ENCODE assay signal across 1 cellular context in the genomic region with DNA sequence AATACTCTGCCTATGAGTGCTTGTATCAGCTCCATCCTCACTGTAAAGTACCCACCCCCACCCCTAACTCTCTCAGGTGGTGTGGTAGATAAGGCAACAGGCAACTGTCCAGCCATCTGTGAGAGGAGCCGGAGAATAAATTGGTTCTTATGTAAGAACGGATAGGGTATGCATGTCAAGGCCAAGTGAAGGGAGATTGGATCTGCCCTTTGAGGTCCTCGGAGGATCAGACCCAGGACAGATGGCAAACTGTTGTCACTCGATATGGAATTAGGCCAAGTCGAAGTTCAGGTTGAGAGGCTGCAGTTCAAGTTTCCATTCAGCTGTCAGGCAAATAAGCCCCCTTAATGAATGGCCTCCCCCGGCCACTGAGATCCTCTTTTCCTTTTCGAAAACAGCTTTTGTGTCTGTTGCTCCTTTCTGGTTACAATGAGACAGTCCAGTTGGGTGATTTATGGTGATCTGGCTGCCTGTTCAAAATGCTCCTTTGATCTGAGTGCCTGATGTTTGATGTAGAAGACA.
TF ChIP-seq lines count a peak whose summit lies in the region.

No MANE protein-coding gene starts in this region.

TF ChIP-seq in K562, 482 proteins besides CTCF, POLR2A, EP300 and RAD21 (continued from another document and continues in another):
- TF ChIP-seq MTA3 (IDR thresholded peaks at IDR 0.05; ENCODE audit: borderline replicate concordance) (peak; percentile 90), NR2F6 (CRISPR knock-in tag; IDR thresholded peaks at IDR 0.05) (no peak), NCOA1 (IDR thresholded peaks at IDR 0.05; ENCODE audit: low read depth) (peak; percentile 92; the same call in 1 of the 2 replicates), RNF2 (IDR thresholded peaks at IDR 0.05) (peak; percentile 85; the same call in 1 of the 2 replicates), FOXM1 (IDR thresholded peaks at IDR 0.05; ENCODE audit: low read depth) (peak; percentile 96), FOXM1 (CRISPR knock-in tag; IDR thresholded peaks at IDR 0.05; ENCODE audit: low read depth) (no peak), CREB1 (IDR thresholded peaks at IDR 0.05) (peak; percentile 44), CREB1 (CRISPR knock-in tag; IDR thresholded peaks at IDR 0.05) (no peak), HDAC1 (IDR thresholded peaks at IDR 0.05) (peak in 1 of 2 experiments; percentile 94; a peak in 2 of 4 replicates), CBX3 (IDR thresholded peaks at IDR 0.05; ENCODE audit: borderline replicate concordance in 1 of 2, low read length in 2 of 2) (no peak), NFYB (IDR thresholded peaks at IDR 0.05; ENCODE audit: extremely low read depth, insufficient read length) (no peak), ZNF174 (CRISPR knock-in tag; IDR thresholded peaks at IDR 0.05) (no peak), ZNF584 (CRISPR knock-in tag; IDR thresholded peaks at IDR 0.05; ENCODE audit: low read depth) (peak; percentile 87), GABPB1 (CRISPR knock-in tag; IDR thresholded peaks at IDR 0.05) (peak; percentile 30; the same call in 1 of the 2 replicates), MAFG (tag; conservative IDR thresholded peaks at IDR 0.05) (peak; percentile 50), ZNF431 (CRISPR knock-in tag; IDR thresholded peaks at IDR 0.05) (peak; percentile 68; the same call in 1 of the 2 replicates), PHB2 (IDR thresholded peaks at IDR 0.05; ENCODE audit: low read depth) (peak; percentile 97), KDM5B (IDR thresholded peaks at IDR 0.05; ENCODE audit: insufficient replicate concordance, low read depth, low read length) (no peak), MEIS2 (IDR thresholded peaks at IDR 0.05; ENCODE audit: partially characterized antibody) (peak; percentile 98), KHSRP (IDR thresholded peaks at IDR 0.05) (peak; percentile 83), HDAC8 (tag; IDR thresholded peaks at IDR 0.05) (0 out of 2 replicates have a peak, but pooled peaks have one; percentile 41), ZNF696 (CRISPR knock-in tag; conservative IDR thresholded peaks at IDR 0.05) (no peak), MTA1 (IDR thresholded peaks at IDR 0.05; ENCODE audit: borderline replicate concordance) (peak; percentile 90), TRIM24 (IDR thresholded peaks at IDR 0.05) (peak; percentile 99), PCBP2 (IDR thresholded peaks at IDR 0.05; ENCODE audit: low read depth, low read length, poor library complexity, severe bottlenecking) (no peak), CC2D1A (IDR thresholded peaks at IDR 0.05) (peak; percentile 96), FOXA1 (IDR thresholded peaks at IDR 0.05; ENCODE audit: borderline replicate concordance) (no peak), ZBTB17 (CRISPR knock-in tag; IDR thresholded peaks at IDR 0.05) (peak; percentile 67; the same call in 1 of the 2 replicates), SMARCB1 (IDR thresholded peaks at IDR 0.05; ENCODE audit: insufficient read length, low read depth) (no peak), ZNF77 (CRISPR knock-in tag; IDR thresholded peaks at IDR 0.05) (no peak), ESRRA (IDR thresholded peaks at IDR 0.05; ENCODE audit: borderline replicate concordance, low read depth) (peak; percentile 92)
- TF ChIP-seq, protein P1, sequence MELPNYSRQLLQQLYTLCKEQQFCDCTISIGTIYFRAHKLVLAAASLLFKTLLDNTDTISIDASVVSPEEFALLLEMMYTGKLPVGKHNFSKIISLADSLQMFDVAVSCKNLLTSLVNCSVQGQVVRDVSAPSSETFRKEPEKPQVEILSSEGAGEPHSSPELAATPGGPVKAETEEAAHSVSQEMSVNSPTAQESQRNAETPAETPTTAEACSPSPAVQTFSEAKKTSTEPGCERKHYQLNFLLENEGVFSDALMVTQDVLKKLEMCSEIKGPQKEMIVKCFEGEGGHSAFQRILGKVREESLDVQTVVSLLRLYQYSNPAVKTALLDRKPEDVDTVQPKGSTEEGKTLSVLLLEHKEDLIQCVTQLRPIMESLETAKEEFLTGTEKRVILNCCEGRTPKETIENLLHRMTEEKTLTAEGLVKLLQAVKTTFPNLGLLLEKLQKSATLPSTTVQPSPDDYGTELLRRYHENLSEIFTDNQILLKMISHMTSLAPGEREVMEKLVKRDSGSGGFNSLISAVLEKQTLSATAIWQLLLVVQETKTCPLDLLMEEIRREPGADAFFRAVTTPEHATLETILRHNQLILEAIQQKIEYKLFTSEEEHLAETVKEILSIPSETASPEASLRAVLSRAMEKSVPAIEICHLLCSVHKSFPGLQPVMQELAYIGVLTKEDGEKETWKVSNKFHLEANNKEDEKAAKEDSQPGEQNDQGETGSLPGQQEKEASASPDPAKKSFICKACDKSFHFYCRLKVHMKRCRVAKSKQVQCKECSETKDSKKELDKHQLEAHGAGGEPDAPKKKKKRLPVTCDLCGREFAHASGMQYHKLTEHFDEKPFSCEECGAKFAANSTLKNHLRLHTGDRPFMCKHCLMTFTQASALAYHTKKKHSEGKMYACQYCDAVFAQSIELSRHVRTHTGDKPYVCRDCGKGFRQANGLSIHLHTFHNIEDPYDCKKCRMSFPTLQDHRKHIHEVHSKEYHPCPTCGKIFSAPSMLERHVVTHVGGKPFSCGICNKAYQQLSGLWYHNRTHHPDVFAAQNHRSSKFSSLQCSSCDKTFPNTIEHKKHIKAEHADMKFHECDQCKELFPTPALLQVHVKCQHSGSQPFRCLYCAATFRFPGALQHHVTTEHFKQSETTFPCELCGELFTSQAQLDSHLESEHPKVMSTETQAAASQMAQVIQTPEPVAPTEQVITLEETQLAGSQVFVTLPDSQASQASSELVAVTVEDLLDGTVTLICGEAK (IDR thresholded peaks at IDR 0.05), result no peak
- TF ChIP-seq, protein P1 (CRISPR knock-in tag; IDR thresholded peaks at IDR 0.05), result no peak
- TF ChIP-seq, protein P2, sequence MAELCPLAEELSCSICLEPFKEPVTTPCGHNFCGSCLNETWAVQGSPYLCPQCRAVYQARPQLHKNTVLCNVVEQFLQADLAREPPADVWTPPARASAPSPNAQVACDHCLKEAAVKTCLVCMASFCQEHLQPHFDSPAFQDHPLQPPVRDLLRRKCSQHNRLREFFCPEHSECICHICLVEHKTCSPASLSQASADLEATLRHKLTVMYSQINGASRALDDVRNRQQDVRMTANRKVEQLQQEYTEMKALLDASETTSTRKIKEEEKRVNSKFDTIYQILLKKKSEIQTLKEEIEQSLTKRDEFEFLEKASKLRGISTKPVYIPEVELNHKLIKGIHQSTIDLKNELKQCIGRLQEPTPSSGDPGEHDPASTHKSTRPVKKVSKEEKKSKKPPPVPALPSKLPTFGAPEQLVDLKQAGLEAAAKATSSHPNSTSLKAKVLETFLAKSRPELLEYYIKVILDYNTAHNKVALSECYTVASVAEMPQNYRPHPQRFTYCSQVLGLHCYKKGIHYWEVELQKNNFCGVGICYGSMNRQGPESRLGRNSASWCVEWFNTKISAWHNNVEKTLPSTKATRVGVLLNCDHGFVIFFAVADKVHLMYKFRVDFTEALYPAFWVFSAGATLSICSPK (IDR thresholded peaks at IDR 0.05; ENCODE audit: borderline replicate concordance), result no peak
- TF ChIP-seq, protein P3, sequence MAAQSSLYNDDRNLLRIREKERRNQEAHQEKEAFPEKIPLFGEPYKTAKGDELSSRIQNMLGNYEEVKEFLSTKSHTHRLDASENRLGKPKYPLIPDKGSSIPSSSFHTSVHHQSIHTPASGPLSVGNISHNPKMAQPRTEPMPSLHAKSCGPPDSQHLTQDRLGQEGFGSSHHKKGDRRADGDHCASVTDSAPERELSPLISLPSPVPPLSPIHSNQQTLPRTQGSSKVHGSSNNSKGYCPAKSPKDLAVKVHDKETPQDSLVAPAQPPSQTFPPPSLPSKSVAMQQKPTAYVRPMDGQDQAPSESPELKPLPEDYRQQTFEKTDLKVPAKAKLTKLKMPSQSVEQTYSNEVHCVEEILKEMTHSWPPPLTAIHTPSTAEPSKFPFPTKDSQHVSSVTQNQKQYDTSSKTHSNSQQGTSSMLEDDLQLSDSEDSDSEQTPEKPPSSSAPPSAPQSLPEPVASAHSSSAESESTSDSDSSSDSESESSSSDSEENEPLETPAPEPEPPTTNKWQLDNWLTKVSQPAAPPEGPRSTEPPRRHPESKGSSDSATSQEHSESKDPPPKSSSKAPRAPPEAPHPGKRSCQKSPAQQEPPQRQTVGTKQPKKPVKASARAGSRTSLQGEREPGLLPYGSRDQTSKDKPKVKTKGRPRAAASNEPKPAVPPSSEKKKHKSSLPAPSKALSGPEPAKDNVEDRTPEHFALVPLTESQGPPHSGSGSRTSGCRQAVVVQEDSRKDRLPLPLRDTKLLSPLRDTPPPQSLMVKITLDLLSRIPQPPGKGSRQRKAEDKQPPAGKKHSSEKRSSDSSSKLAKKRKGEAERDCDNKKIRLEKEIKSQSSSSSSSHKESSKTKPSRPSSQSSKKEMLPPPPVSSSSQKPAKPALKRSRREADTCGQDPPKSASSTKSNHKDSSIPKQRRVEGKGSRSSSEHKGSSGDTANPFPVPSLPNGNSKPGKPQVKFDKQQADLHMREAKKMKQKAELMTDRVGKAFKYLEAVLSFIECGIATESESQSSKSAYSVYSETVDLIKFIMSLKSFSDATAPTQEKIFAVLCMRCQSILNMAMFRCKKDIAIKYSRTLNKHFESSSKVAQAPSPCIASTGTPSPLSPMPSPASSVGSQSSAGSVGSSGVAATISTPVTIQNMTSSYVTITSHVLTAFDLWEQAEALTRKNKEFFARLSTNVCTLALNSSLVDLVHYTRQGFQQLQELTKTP (IDR thresholded peaks at IDR 0.05; ENCODE audit: low read depth in 1 of 2, partially characterized antibody in 2 of 2), result peak in 1 of 2 experiments; percentile 86
- TF ChIP-seq, protein P4, sequence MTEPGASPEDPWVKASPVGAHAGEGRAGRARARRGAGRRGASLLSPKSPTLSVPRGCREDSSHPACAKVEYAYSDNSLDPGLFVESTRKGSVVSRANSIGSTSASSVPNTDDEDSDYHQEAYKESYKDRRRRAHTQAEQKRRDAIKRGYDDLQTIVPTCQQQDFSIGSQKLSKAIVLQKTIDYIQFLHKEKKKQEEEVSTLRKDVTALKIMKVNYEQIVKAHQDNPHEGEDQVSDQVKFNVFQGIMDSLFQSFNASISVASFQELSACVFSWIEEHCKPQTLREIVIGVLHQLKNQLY (CRISPR knock-in tag; conservative IDR thresholded peaks at IDR 0.05), result no peak
- TF ChIP-seq, protein P5, sequence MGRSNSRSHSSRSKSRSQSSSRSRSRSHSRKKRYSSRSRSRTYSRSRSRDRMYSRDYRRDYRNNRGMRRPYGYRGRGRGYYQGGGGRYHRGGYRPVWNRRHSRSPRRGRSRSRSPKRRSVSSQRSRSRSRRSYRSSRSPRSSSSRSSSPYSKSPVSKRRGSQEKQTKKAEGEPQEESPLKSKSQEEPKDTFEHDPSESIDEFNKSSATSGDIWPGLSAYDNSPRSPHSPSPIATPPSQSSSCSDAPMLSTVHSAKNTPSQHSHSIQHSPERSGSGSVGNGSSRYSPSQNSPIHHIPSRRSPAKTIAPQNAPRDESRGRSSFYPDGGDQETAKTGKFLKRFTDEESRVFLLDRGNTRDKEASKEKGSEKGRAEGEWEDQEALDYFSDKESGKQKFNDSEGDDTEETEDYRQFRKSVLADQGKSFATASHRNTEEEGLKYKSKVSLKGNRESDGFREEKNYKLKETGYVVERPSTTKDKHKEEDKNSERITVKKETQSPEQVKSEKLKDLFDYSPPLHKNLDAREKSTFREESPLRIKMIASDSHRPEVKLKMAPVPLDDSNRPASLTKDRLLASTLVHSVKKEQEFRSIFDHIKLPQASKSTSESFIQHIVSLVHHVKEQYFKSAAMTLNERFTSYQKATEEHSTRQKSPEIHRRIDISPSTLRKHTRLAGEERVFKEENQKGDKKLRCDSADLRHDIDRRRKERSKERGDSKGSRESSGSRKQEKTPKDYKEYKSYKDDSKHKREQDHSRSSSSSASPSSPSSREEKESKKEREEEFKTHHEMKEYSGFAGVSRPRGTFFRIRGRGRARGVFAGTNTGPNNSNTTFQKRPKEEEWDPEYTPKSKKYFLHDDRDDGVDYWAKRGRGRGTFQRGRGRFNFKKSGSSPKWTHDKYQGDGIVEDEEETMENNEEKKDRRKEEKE (IDR thresholded peaks at IDR 0.05; ENCODE audit: borderline replicate concordance in 1 of 2, control insufficient read depth in 1 of 2, low read depth in 2 of 2, low read length in 1 of 2), result no peak
- TF ChIP-seq, protein P6, sequence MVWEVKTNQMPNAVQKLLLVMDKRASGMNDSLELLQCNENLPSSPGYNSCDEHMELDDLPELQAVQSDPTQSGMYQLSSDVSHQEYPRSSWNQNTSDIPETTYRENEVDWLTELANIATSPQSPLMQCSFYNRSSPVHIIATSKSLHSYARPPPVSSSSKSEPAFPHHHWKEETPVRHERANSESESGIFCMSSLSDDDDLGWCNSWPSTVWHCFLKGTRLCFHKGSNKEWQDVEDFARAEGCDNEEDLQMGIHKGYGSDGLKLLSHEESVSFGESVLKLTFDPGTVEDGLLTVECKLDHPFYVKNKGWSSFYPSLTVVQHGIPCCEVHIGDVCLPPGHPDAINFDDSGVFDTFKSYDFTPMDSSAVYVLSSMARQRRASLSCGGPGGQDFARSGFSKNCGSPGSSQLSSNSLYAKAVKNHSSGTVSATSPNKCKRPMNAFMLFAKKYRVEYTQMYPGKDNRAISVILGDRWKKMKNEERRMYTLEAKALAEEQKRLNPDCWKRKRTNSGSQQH (CRISPR knock-in tag; IDR thresholded peaks at IDR 0.05), result 0 out of 2 replicates have a peak, but pooled peaks have one; percentile 27
